In genomic region chrX:120664081-120664480, GRCh38 we compare ENCODE assay signal across 11 cellular contexts. TPM values are rescaled to one million over a fixed set of nuclear protein-coding genes. Genes with fewer than 3 reads are reported as not detected.
DNase-seq lines count a peak whose midpoint lies in the region; ATAC-seq and TF ChIP-seq lines count a peak whose summit lies in the region.
"Had no signal": no experiment of that assay in that cellular context is flagged by ENCODE, and none has a peak within 500 bp of the region (broad histone marks: within the 10 kb centered on the region; RNA-seq: fewer than 3 reads in every experiment).

No MANE protein-coding gene starts in this region.

- TF ChIP-seq CTCF in LNCaP clone FGC (IDR thresholded peaks at IDR 0.05; ENCODE audit: control insufficient read depth, extremely low read depth, insufficient read depth) (peak; percentile 28; the same call in 1 of the 2 replicates), cardiac fibroblast (IDR thresholded peaks at IDR 0.05; ENCODE audit: low read depth, low read length) (no peak), neural progenitor cell (IDR thresholded peaks at IDR 0.05) (peak; percentile 23)

- no peak overlapping the region for H3K4me3 Mint-ChIP-seq in neural progenitor cell
- H3K4me3 Mint-ChIP-seq: central memory CD8-positive, alpha-beta T cell had no signal

- no peaks in the 10 kb centered on the region for H3K79me2 ChIP-seq in neural progenitor cell (ENCODE audit: low read depth)

- peaks cover 2% of the 10 kb centered on the region for H3K9me3 ChIP-seq in neural progenitor cell (ENCODE audit: low read depth)
- H3K9me3 ChIP-seq: BLaER1, mucosa of descending colon had no signal

- H4K20me1 ChIP-seq in neural progenitor cell (ENCODE audit: low read depth), result no peaks in the 10 kb centered on the region
- H4K20me1 ChIP-seq: BLaER1 had no signal

- no peaks in the 10 kb centered on the region for H3K27me3 ChIP-seq in neural progenitor cell
- H3K27me3 ChIP-seq: BLaER1 had no signal

- H3K4me3 ChIP-seq in LNCaP clone FGC (ENCODE audit: low read depth, low read length) (no peak overlapping the region), cardiac fibroblast (replicated peaks in 1 of 2; ENCODE audit: low read depth in 2 of 2, low read length in 2 of 2) (no peak overlapping the region), neural progenitor cell (no peak overlapping the region)
- H3K4me3 ChIP-seq: BLaER1, mucosa of descending colon had no signal

- no peak overlapping the region for H3K4me2 ChIP-seq in neural progenitor cell
- H3K4me2 ChIP-seq: BLaER1 had no signal

- H3K4me1 ChIP-seq in neural progenitor cell, result no peaks in the 10 kb centered on the region
- H3K4me1 ChIP-seq: BLaER1 had no signal

- H3K9me3 Mint-ChIP-seq in neural progenitor cell, result peaks cover 3% of the 10 kb centered on the region
- H3K9me3 Mint-ChIP-seq: central memory CD8-positive, alpha-beta T cell had no signal

- H3K27me3 Mint-ChIP-seq in neural progenitor cell (ENCODE audit: insufficient read depth, low read depth), result peaks cover 7% of the 10 kb centered on the region
- H3K27me3 Mint-ChIP-seq: central memory CD8-positive, alpha-beta T cell had no signal

- no peak overlapping the region for H2AFZ ChIP-seq in neural progenitor cell (replicated peaks)

- H3K4me1 Mint-ChIP-seq in neural progenitor cell, result no peaks in the 10 kb centered on the region

- no peaks in the 10 kb centered on the region for H3K36me3 Mint-ChIP-seq in neural progenitor cell

- H3K27ac Mint-ChIP-seq in neural progenitor cell, result no peak overlapping the region

- H3K27ac ChIP-seq in neural progenitor cell, result no peak overlapping the region
- H3K27ac ChIP-seq: BLaER1 had no signal

- H3K36me3 ChIP-seq in neural progenitor cell, result no peaks in the 10 kb centered on the region
- H3K36me3 ChIP-seq: BLaER1 had no signal

- H3F3A ChIP-seq in neural progenitor cell (ENCODE audit: low read depth), result no peaks in the 10 kb centered on the region

- DNase-seq in NCI-H2171 treated with DMSO at 0.1 percent for 48 hours (lab: John Stamatoyannopoulos, UW) (peak; percentile 3), NCI-H2171 (lab: John Stamatoyannopoulos, UW) (no peak), LNCaP clone FGC (ENCODE audit: low read depth) (no peak), cardiac fibroblast (ENCODE audit: low read depth in 2 of 2) (peak; percentile 49 to 61), neural progenitor cell (ENCODE audit: low spot score) (no peak), GM03348 (ENCODE audit: low spot score) (no peak), HPDE6-E6E7 (ENCODE audit: extremely low spot score) (no peak)
- DNase-seq: mucosa of descending colon had no signal

- no peak overlapping the region for H3K9ac ChIP-seq in neural progenitor cell
- H3K9ac ChIP-seq: BLaER1 had no signal

- no peak for ATAC-seq in GM21576 (IDR thresholded peaks at IDR 0.05; ENCODE audit: unreplicated experiment)
- ATAC-seq: mucosa of descending colon had no signal

RNA-seq across cellular contexts. Expression of gene C1GALT1C1, which starts 34.2 kb away (rescaled TPM):
- 23.0 and 41.0 TPM in 2 replicates for total RNA-seq in neural progenitor cell (ENCODE audit: low replicate concordance)

Comparison
In these comparisons a context has a peak if more than half of its experiments do, and no peak if none do; other contexts are left out.
1. DNase-seq: peak in NCI-H2171 treated with DMSO at 0.1 percent for 48 hours (single experiment) and cardiac fibroblast (2 of 2); none in NCI-H2171 (single experiment), LNCaP clone FGC (single experiment), neural progenitor cell (single experiment), GM03348 (single experiment) and HPDE6-E6E7 (single experiment).